7 cellular contexts compared by ENCODE assay signal in the genomic region with DNA sequence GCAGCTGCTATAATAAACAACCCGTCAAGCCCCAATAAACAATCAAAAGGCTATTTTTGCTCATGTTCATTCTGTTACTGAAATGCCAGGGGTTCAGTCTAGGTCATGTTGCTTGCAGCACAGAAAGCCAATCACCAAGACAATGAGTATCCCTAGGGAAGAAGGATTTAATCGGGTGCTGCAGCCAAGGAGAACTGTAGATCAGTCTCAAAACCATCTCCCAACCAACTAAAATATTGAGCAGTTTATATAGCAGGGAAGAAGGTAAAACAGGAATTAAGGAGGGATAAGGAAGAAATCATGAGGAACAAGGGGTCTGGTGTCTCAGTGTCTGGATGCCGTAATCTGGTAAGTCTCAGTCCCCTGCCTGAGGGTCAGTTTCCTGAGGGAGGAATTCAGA.
"Had no signal": no experiment of that assay in that cellular context is flagged by ENCODE, and none has a peak within 500 bp of the region (broad histone marks: within the 10 kb centered on the region; RNA-seq: fewer than 3 reads in every experiment).

No MANE protein-coding gene starts in this region.

- FAIRE-seq: HTR-8/SVneo, K562 had no signal

- H3K9ac ChIP-seq: KMS-11 had no signal

- DNase-seq: IMR-90, KBM-7, KG1 had no signal

- H3K27ac ChIP-seq: HL-60, KMS-11 had no signal

- H3K4me2 ChIP-seq: KMS-11 had no signal

- H3K4me3 ChIP-seq: K562 had no signal

- ATAC-seq: K562 had no signal
